ENCODE assay signal across 22 cellular contexts in the genomic region with DNA sequence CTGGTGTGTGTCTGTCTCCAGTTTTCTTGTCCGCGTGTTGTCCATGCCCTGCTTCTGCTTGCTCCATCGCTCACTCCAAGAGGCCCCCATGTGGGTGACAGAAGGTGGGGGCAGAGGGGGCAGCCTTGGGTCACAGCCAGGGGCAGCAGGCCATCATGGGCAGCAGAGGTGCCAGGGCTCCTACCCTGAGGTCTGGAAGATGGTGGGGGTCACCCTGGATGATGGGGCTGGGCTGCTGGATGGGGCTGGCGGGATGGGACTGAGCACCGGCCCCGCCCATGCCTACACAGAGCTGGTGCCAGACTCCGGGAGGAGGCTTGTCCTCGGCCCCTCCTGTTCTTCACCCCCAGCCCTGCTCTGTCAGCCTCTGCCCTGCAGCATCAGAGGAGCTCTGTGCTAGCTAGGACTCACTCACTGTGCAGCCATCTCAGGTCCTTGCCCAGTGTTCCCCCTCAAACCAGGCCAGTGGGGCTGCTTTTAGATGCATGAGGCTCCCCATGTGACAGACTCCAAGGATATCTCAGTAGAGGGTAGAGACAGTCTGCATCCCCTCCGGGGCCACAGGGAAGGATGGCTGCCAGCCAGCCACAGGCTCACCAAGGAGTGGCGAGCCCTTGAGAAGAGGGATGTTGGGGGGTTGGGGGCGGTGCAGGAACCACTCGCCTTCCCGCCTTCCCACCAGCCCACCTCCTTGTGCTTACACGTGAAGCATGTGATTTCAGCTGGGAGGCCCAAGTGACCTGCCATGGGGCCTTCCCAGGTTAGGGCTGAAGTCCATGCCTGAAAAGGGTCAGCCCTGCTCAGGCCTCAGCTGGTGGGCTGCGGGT. TPM values are rescaled to one million over a fixed set of nuclear protein-coding genes. Genes with fewer than 3 reads are reported as not detected.
A peak's percentile ranks its signal among the peaks of the same experiment; 100 is the strongest.
DNase-seq lines count a peak whose midpoint lies in the region; ATAC-seq, FAIRE-seq and TF ChIP-seq lines count a peak whose summit lies in the region.
"Had no signal": no experiment of that assay in that cellular context is flagged by ENCODE, and none has a peak within 500 bp of the region (broad histone marks: within the 10 kb centered on the region; RNA-seq: fewer than 3 reads in every experiment).

No MANE protein-coding gene starts in this region.

- H2BK15ac ChIP-seq in H1 (ENCODE audit: low read length) = no peak overlapping the region

- no peak overlapping the region for H2BK120ac ChIP-seq in H1 (replicated peaks; ENCODE audit: low read depth, low read length)

- CTCF ChIA-PET in PC-3 (lab: Charles Lee) = no interaction called here
- CTCF ChIA-PET in H1 (lab: Charles Lee; ENCODE audit: partially characterized antibody) = interaction anchor here (2.1 kb wide), 1 partner anchor 19 kb away, joined by 7 read pairs; no protein-coding TSS in a partner anchor
- CTCF ChIA-PET in activated CD4-positive, alpha-beta memory T cell treated with anti-CD3 and anti-CD28 coated beads, Interleukin-2, amount 10 ng/mL, durations not matched to agents 7 days and 5 days (lab: Charles Lee) = no interaction called here

- no peak for TF ChIP-seq RAD21 in H1 (IDR thresholded peaks at IDR 0.05 in 1 of 2, conservative IDR thresholded peaks at IDR 0.05 in 1 of 2; ENCODE audit: low read depth in 2 of 2, low read length in 2 of 2)

- H2AFZ ChIP-seq in PC-3 (ENCODE audit: low read length) (no peak overlapping the region), H1 (ENCODE audit: low read length) (no peak overlapping the region)

- H4K5ac ChIP-seq in H1 (ENCODE audit: insufficient read length, low read depth, low read length) = no peak overlapping the region

- peak; percentile 2; the same call in 1 of the 2 replicates for ATAC-seq in PC-3
- ATAC-seq in HG03565 (IDR thresholded peaks at IDR 0.05; ENCODE audit: unreplicated experiment) = no peak
- ATAC-seq: gastrocnemius medialis, natural killer cell, WTC11 had no signal

- H3K4me3 ChIP-seq in PC-3 (ENCODE audit: low read length) (no peak overlapping the region), H1 (ENCODE audit: extremely low read depth in 1 of 4, insufficient read depth in 2 of 4, low read depth in 3 of 4, low read length in 4 of 4) (no peak overlapping the region), sigmoid colon (no peak overlapping the region)
- H3K4me3 ChIP-seq: gastrocnemius medialis, lung had no signal

- FAIRE-seq in H1 (lab: Jason Lieb, UNC) = no peak
- FAIRE-seq: endothelial cell of umbilical vein had no signal

- no peak overlapping the region for H3K4me2 ChIP-seq in PC-3 (ENCODE audit: low read length)
- no peak overlapping the region for H3K4me2 ChIP-seq in H1 (ENCODE audit: insufficient read depth in 1 of 2, low read depth in 2 of 2, low read length in 2 of 2)

- TF ChIP-seq EP300 in H1 (IDR thresholded peaks at IDR 0.05; ENCODE audit: borderline replicate concordance in 1 of 2, low read depth in 2 of 2, low read length in 2 of 2) (no peak), sigmoid colon (IDR thresholded peaks at IDR 0.05) (no peak)

- no peaks in the 10 kb centered on the region for H4K20me1 ChIP-seq in PC-3 (ENCODE audit: low read length)
- H4K20me1 ChIP-seq in H1 (replicated peaks in 1 of 2; ENCODE audit: control insufficient read depth in 1 of 2, insufficient read depth in 2 of 2, low read length in 2 of 2) = peaks cover 5 to 6% of the 10 kb centered on the region in 2 experiments

- H3K36me3 ChIP-seq in PC-3 (ENCODE audit: low read depth, low read length) (peaks cover 35% of the 10 kb centered on the region; the same call in 1 of the 2 replicates), H1 (ENCODE audit: control insufficient read depth in 2 of 4, insufficient read depth in 4 of 4, low read length in 3 of 4) (peaks cover 3 to 25% (median 10%) of the 10 kb centered on the region in 4 experiments; a peak in 4 of 8 replicates), sigmoid colon (peaks cover 23 to 86% (median 51%) of the 10 kb centered on the region in 4 donors)

- peaks cover 4% of the 10 kb centered on the region for H3F3A ChIP-seq in PC-3 (ENCODE audit: low read length, unreplicated experiment)

- no peak overlapping the region for H4K91ac ChIP-seq in H1 (replicated peaks; ENCODE audit: insufficient read length, low read length)

- no peak overlapping the region for H3K27ac Mint-ChIP-seq in activated CD4-positive, alpha-beta memory T cell treated with anti-CD3 and anti-CD28 coated beads, Interleukin-2, amount 10 ng/mL, durations not matched to agents 7 days and 5 days
- H3K27ac Mint-ChIP-seq in activated T-helper 1 cell treated with anti-CD3 and anti-CD28 coated beads, Interleukin-12 subunit alpha, Interleukin-12 subunit beta, Interleukin-2, Interleukin-4 antibody, amounts not matched to agents 30 ng/mL and 10 ng/mL and 1 ng/mL, durations not matched to agents 14 hours and 24 hours and 36 hours = no peak overlapping the region
- H3K27ac Mint-ChIP-seq: IgD-negative memory B cell; T-helper 1 cell treated with Interleukin-12 subunit alpha and Interleukin-12 subunit beta and Interleukin-4 antibody, amounts not matched to agents 30 μg/mL and 1 μg/mL, for 36 hours; WTC11 had no signal

- DNase-seq in PC-3 = no peak
- no peak for DNase-seq in H1 (ENCODE audit: low read depth in 1 of 2, low spot score in 2 of 2)
- DNase-seq in sigmoid colon = no peak
- no peak for DNase-seq in NCI-H748 treated with DMSO at 0.1 percent for 48 hours (lab: John Stamatoyannopoulos, UW)
- no peak for DNase-seq in activated CD4-positive, alpha-beta memory T cell treated with anti-CD3 and anti-CD28 coated beads, Interleukin-2, amount 10 ng/mL, durations not matched to agents 7 days and 5 days
- no peak for DNase-seq in activated T-helper 1 cell treated with anti-CD3 and anti-CD28 coated beads, Interleukin-12 subunit alpha, Interleukin-12 subunit beta, Interleukin-2, Interleukin-4 antibody, amounts not matched to agents 30 ng/mL and 10 ng/mL and 1 ng/mL, durations not matched to agents 14 hours and 24 hours and 36 hours (ENCODE audit: low spot score)
- DNase-seq: activated effector memory CD4-positive, alpha-beta T cell treated with Interleukin-2 at 50 U/mL for 16 hours; amniotic stem cell; EL; gastrocnemius medialis; MM.1S; natural killer cell; NCI-H1694 treated with DMSO at 0.1 percent for 48 hours; NCI-H345; SHP77 had no signal

- no peak overlapping the region for H3K27ac ChIP-seq in PC-3 (ENCODE audit: low read length)
- no peak overlapping the region for H3K27ac ChIP-seq in H1 (ENCODE audit: low read depth, low read length)
- peak overlapping the region; percentile 74 for H3K27ac ChIP-seq in layer of hippocampus (ENCODE audit: low read depth, low read length)
- H3K27ac ChIP-seq in sigmoid colon = peak overlapping the region; percentile 23 to 72 (median 58)
- H3K27ac ChIP-seq: gastrocnemius medialis had no signal

- H3K4me3 Mint-ChIP-seq in activated CD4-positive, alpha-beta memory T cell treated with anti-CD3 and anti-CD28 coated beads, Interleukin-2, amount 10 ng/mL, durations not matched to agents 7 days and 5 days = no peak overlapping the region
- H3K4me3 Mint-ChIP-seq in activated T-helper 1 cell treated with anti-CD3 and anti-CD28 coated beads, Interleukin-12 subunit alpha, Interleukin-12 subunit beta, Interleukin-2, Interleukin-4 antibody, amounts not matched to agents 30 ng/mL and 10 ng/mL and 1 ng/mL, durations not matched to agents 14 hours and 24 hours and 36 hours = no peak overlapping the region
- H3K4me3 Mint-ChIP-seq: IgD-negative memory B cell; natural killer cell; T-helper 1 cell treated with Interleukin-12 subunit alpha and Interleukin-12 subunit beta and Interleukin-4 antibody, amounts not matched to agents 30 μg/mL and 1 μg/mL, for 36 hours; WTC11 had no signal

- no peak for TF ChIP-seq POLR2A in H1 (IDR thresholded peaks at IDR 0.05; ENCODE audit: control extremely low read depth in 1 of 2, low read depth in 2 of 2, low read length in 2 of 2)
- no peak for TF ChIP-seq POLR2A in sigmoid colon (IDR thresholded peaks at IDR 0.05)

- H3K4me1 ChIP-seq in PC-3 (ENCODE audit: insufficient read depth, low read length) = peaks cover 4% of the 10 kb centered on the region
- peaks cover 0 to 5% (median 2%) of the 10 kb centered on the region in 4 experiments; a peak in 2 of 7 replicates for H3K4me1 ChIP-seq in H1 (replicated peaks in 1 of 4; ENCODE audit: control insufficient read depth in 3 of 4, insufficient read depth in 4 of 4, low read length in 3 of 4)
- peaks cover 0 to 27% (median 20%) of the 10 kb centered on the region in 4 donors for H3K4me1 ChIP-seq in sigmoid colon
- H3K4me1 ChIP-seq: gastrocnemius medialis had no signal

- no peaks in the 10 kb centered on the region for H3K9me2 ChIP-seq in PC-3 (replicated peaks; ENCODE audit: low read length)

- H3K79me1 ChIP-seq in H1 (ENCODE audit: low read depth, low read length) = no peaks in the 10 kb centered on the region

- no peak overlapping the region for H2AK5ac ChIP-seq in H1 (ENCODE audit: low read depth, low read length)

- no peak overlapping the region for H3K4ac ChIP-seq in H1 (replicated peaks; ENCODE audit: insufficient read length, low read depth, low read length)

- TF ChIP-seq CTCF in PC-3 (conservative IDR thresholded peaks at IDR 0.05; ENCODE audit: low read depth, low read length) (no peak), H1 (IDR thresholded peaks at IDR 0.05; ENCODE audit: control extremely low read depth in 1 of 3, insufficient read depth in 1 of 3, low read depth in 1 of 3, low read length in 3 of 3) (no peak), sigmoid colon (IDR thresholded peaks at IDR 0.05) (no peak)

- H3K9me3 Mint-ChIP-seq in activated CD4-positive, alpha-beta memory T cell treated with anti-CD3 and anti-CD28 coated beads, Interleukin-2, amount 10 ng/mL, durations not matched to agents 7 days and 5 days = no peaks in the 10 kb centered on the region
- no peaks in the 10 kb centered on the region for H3K9me3 Mint-ChIP-seq in activated T-helper 1 cell treated with anti-CD3 and anti-CD28 coated beads, Interleukin-12 subunit alpha, Interleukin-12 subunit beta, Interleukin-2, Interleukin-4 antibody, amounts not matched to agents 30 ng/mL and 10 ng/mL and 1 ng/mL, durations not matched to agents 14 hours and 24 hours and 36 hours
- H3K9me3 Mint-ChIP-seq: IgD-negative memory B cell; natural killer cell; T-helper 1 cell treated with Interleukin-12 subunit alpha and Interleukin-12 subunit beta and Interleukin-4 antibody, amounts not matched to agents 30 μg/mL and 1 μg/mL, for 36 hours; WTC11 had no signal

- peak overlapping the region; percentile 3; the same call in 1 of the 2 replicates for H2BK12ac ChIP-seq in H1 (ENCODE audit: low read depth, low read length)

- H3K23me2 ChIP-seq in H1 (ENCODE audit: low read depth, low read length) = no peaks in the 10 kb centered on the region; the same call in 1 of the 2 replicates

- H3K14ac ChIP-seq in H1 (ENCODE audit: insufficient read length) = no peak overlapping the region

- no peaks in the 10 kb centered on the region for H3K9me3 ChIP-seq in PC-3 (ENCODE audit: low read length)
- no peaks in the 10 kb centered on the region for H3K9me3 ChIP-seq in H1 (ENCODE audit: insufficient read depth in 2 of 2, low read depth in 1 of 2, low read length in 1 of 2)
- H3K9me3 ChIP-seq in sigmoid colon = no peaks in the 10 kb centered on the region
- H3K9me3 ChIP-seq: gastrocnemius medialis had no signal

- no peaks in the 10 kb centered on the region for H3K27me3 Mint-ChIP-seq in activated CD4-positive, alpha-beta memory T cell treated with anti-CD3 and anti-CD28 coated beads, Interleukin-2, amount 10 ng/mL, durations not matched to agents 7 days and 5 days
- peaks cover 1% of the 10 kb centered on the region for H3K27me3 Mint-ChIP-seq in activated T-helper 1 cell treated with anti-CD3 and anti-CD28 coated beads, Interleukin-12 subunit alpha, Interleukin-12 subunit beta, Interleukin-2, Interleukin-4 antibody, amounts not matched to agents 30 ng/mL and 10 ng/mL and 1 ng/mL, durations not matched to agents 14 hours and 24 hours and 36 hours (ENCODE audit: insufficient read depth)
- H3K27me3 Mint-ChIP-seq: IgD-negative memory B cell had no signal

- H2BK5ac ChIP-seq in H1 (ENCODE audit: low read depth, low read length) = no peak overlapping the region

- H3K79me2 ChIP-seq in PC-3 (ENCODE audit: low read length) (no peaks in the 10 kb centered on the region), H1 (ENCODE audit: control insufficient read depth in 1 of 2, insufficient read depth in 2 of 2, low read length in 2 of 2) (no peaks in the 10 kb centered on the region)

- intact Hi-C loops in PC-3 (cut with micrococcal nuclease) = no loop called here
- intact Hi-C loops in sigmoid colon (cut with DNase I) = no loop called here
- intact Hi-C loops in activated T-helper 1 cell treated with anti-CD3 and anti-CD28 coated beads, Interleukin-12 subunit alpha, Interleukin-12 subunit beta, Interleukin-2, Interleukin-4 antibody, amounts not matched to agents 30 ng/mL and 10 ng/mL and 1 ng/mL, durations not matched to agents 14 hours and 24 hours and 36 hours (cut with micrococcal nuclease) = no loop called here

- peaks cover 57% of the 10 kb centered on the region for H3K36me3 Mint-ChIP-seq in activated CD4-positive, alpha-beta memory T cell treated with anti-CD3 and anti-CD28 coated beads, Interleukin-2, amount 10 ng/mL, durations not matched to agents 7 days and 5 days (ENCODE audit: low read depth)
- H3K36me3 Mint-ChIP-seq in activated T-helper 1 cell treated with anti-CD3 and anti-CD28 coated beads, Interleukin-12 subunit alpha, Interleukin-12 subunit beta, Interleukin-2, Interleukin-4 antibody, amounts not matched to agents 30 ng/mL and 10 ng/mL and 1 ng/mL, durations not matched to agents 14 hours and 24 hours and 36 hours (ENCODE audit: low read depth) = peaks cover 27% of the 10 kb centered on the region
- H3K36me3 Mint-ChIP-seq: natural killer cell had no signal

- WGBS in H1 (ENCODE audit: extremely low coverage in 1 of 2, insufficient coverage in 1 of 2, insufficient read length in 1 of 2, insufficient replicate concordance in 2 of 2, low coverage in 1 of 2, low lambda C conversion rate in 2 of 2, missing lambda C conversion rate in 1 of 2), 2 experiments = 90% methylated on average over 11 of the region's 15 CpGs; no CpG with 5 or more reads in 1 of the 2 experiments
- WGBS in sigmoid colon, 2 donors = 85 to 90% methylated on average over 15 of the region's 15 CpGs

- H3K27me3 ChIP-seq in PC-3 (ENCODE audit: low read length) (no peaks in the 10 kb centered on the region), H1 (replicated peaks in 1 of 4; ENCODE audit: control insufficient read depth in 3 of 4, extremely low read depth in 1 of 4, insufficient read depth in 3 of 4, low read length in 3 of 4) (no peaks in the 10 kb centered on the region), layer of hippocampus (ENCODE audit: control insufficient read depth, insufficient read depth, low read length) (no peaks in the 10 kb centered on the region), sigmoid colon (no peaks in the 10 kb centered on the region)
- H3K27me3 ChIP-seq: gastrocnemius medialis had no signal

- H3K18ac ChIP-seq in H1 (ENCODE audit: extremely low read depth, low read length) = no peak overlapping the region

- H3K9ac ChIP-seq in PC-3 (ENCODE audit: low read length) (no peak overlapping the region), H1 (replicated peaks in 1 of 4; ENCODE audit: extremely low read depth in 1 of 4, low read depth in 3 of 4, low read length in 3 of 4) (no peak overlapping the region)

- no peak overlapping the region for H2BK20ac ChIP-seq in H1 (ENCODE audit: low read length)

- H4K8ac ChIP-seq in H1 (ENCODE audit: extremely low read depth, insufficient read depth, low read length) = peak overlapping the region; percentile 83; the same call in 1 of the 2 replicates

- BruUV-seq in PC-3 (replicated peaks; lab: Mats Ljungman, UMichigan) = no TSS peak

- H3K23ac ChIP-seq in H1 (ENCODE audit: insufficient read length) = no peak overlapping the region

- H3K4me1 Mint-ChIP-seq in activated CD4-positive, alpha-beta memory T cell treated with anti-CD3 and anti-CD28 coated beads, Interleukin-2, amount 10 ng/mL, durations not matched to agents 7 days and 5 days = peaks cover 21% of the 10 kb centered on the region
- peaks cover 27% of the 10 kb centered on the region for H3K4me1 Mint-ChIP-seq in activated T-helper 1 cell treated with anti-CD3 and anti-CD28 coated beads, Interleukin-12 subunit alpha, Interleukin-12 subunit beta, Interleukin-2, Interleukin-4 antibody, amounts not matched to agents 30 ng/mL and 10 ng/mL and 1 ng/mL, durations not matched to agents 14 hours and 24 hours and 36 hours (ENCODE audit: low read depth)

- H3K56ac ChIP-seq in H1 (replicated peaks; ENCODE audit: insufficient read length, low read depth, low read length) = no peak overlapping the region

- POLR2A ChIA-PET in PC-3 (lab: Charles Lee; ENCODE audit: unreplicated experiment) (no interaction called here), H1 (lab: Charles Lee; ENCODE audit: partially characterized antibody) (no interaction called here)
- POLR2A ChIA-PET in activated CD4-positive, alpha-beta memory T cell treated with anti-CD3 and anti-CD28 coated beads, Interleukin-2, amount 10 ng/mL, durations not matched to agents 7 days and 5 days (lab: Charles Lee) = interaction anchor here (1.4 kb wide), 1 partner anchor 25 kb away, joined by 3 read pairs; no protein-coding TSS in a partner anchor

RNA-seq across cellular contexts. Expression of gene PPIF, which starts 35.5 kb away (rescaled TPM):
- 381 and 472 TPM in 2 replicates for total RNA-seq in PC-3 (2014; rRNA removed)
- total RNA-seq in H1 (2021; fragmentation: NEBNext Ultra II Directional; extraction: Animal tissue kit (Norgen Biotek cat#: 25700)) = 70.2 and 74.9 TPM in 2 replicates
- 77.6 and 107 TPM in 2 replicates for polyA plus RNA-seq in H1 (2011; rRNA removed)
- polyA plus RNA-seq in H1 (2011; cell fraction: cytosol; rRNA removed) = 91.0 TPM
- 104 TPM for polyA plus RNA-seq in H1 (2011; cell fraction: nucleus; rRNA removed)
- 66.7 to 100 TPM (median 84.3 TPM) in 4 replicates for polyA plus RNA-seq in H1 (2012, experiment 1 of 2)
- 67.0 TPM for polyA plus RNA-seq in H1 (2012, experiment 2 of 2)
- polyA plus RNA-seq in H1 (2013, experiment 1 of 2) = 54.5 TPM
- polyA plus RNA-seq in H1 (2013, experiment 2 of 2) = 54.9 TPM
- 62.8 and 81.2 TPM in 2 replicates for polyA minus RNA-seq in H1 (2011; rRNA and poly(A)+ RNA removed)
- polyA minus RNA-seq in H1 (2011; cell fraction: cytosol; rRNA and poly(A)+ RNA removed) = 40.5 TPM
- 52.5 TPM for polyA minus RNA-seq in H1 (2011; cell fraction: nucleus; rRNA and poly(A)+ RNA removed)
- total RNA-seq in sigmoid colon = 10 to 100 TPM; 26.4 to 48.5 (median 32.5) TPM
- 10 to 100 TPM; 60.7 to 74.9 (median 71.9) TPM for polyA plus RNA-seq in sigmoid colon
- 10 to 100 TPM; 80.7 to 88.4 TPM for total RNA-seq in activated CD4-positive, alpha-beta memory T cell treated with anti-CD3 and anti-CD28 coated beads, Interleukin-2, amount 10 ng/mL, durations not matched to agents 7 days and 5 days
- total RNA-seq in activated T-helper 1 cell treated with anti-CD3 and anti-CD28 coated beads, Interleukin-12 subunit alpha, Interleukin-12 subunit beta, Interleukin-2, Interleukin-4 antibody, amounts not matched to agents 30 ng/mL and 10 ng/mL and 1 ng/mL, durations not matched to agents 14 hours and 24 hours and 36 hours = 155 and 157 TPM in 2 replicates

Comparison
In these comparisons a context has a peak if more than half of its experiments do, and no peak if none do; other contexts are left out.
1. H3K27ac ChIP-seq: peak in layer of hippocampus (single experiment) and sigmoid colon (4 of 4); none in PC-3 (single experiment) and H1 (single experiment).